ENCODE assay signal across 8 cellular contexts in genomic region chr5:21480054-21480453, GRCh38.
DNase-seq lines count a peak whose midpoint lies in the region; TF ChIP-seq lines count a peak whose summit lies in the region.
"Not testable (repeated sequence)": the region's sequence is repeated elsewhere in the genome, so short reads cannot be mapped to it uniquely, and the experiment has no call there.

No MANE protein-coding gene starts in this region.

- POLR2A ChIA-PET in RWPE1 (lab: Yijun Ruan, JAX; ENCODE audit: low non-redundant PET), result not testable (repeated sequence)

- not testable (repeated sequence) for H3K27ac ChIP-seq in RWPE1

- H3K4me3 ChIP-seq in H7 (ENCODE audit: insufficient read depth, low read depth, low read length); astrocyte of the spinal cord (ENCODE audit: low read depth, low read length): not testable (repeated sequence)

- H3K36me3 ChIP-seq in H7 (replicated peaks; ENCODE audit: control insufficient read depth, insufficient read depth, low read length), result not testable (repeated sequence)

- in situ Hi-C loops in astrocyte of the spinal cord (cut with HindIII; ENCODE audit: low sequenced_read_pairs), result not testable (repeated sequence)

- DNase-seq in 8988T (peak; percentile 18), GM10266 (ENCODE audit: extremely low spot score) (peak; percentile 3), H7 (peak; percentile 5), RWPE1 (ENCODE audit: low spot score) (peak; percentile 5), astrocyte of the spinal cord (ENCODE audit: low read depth, low spot score) (peak; percentile 5), fibroblast of peridontal ligament (ENCODE audit: extremely low read depth) (peak; percentile 9), iris pigment epithelial cell (ENCODE audit: low read depth) (peak; percentile 9), renal cortical epithelial cell (ENCODE audit: low read depth) (peak; percentile 0)

- CTCF ChIA-PET in RWPE1 (lab: Yijun Ruan, JAX), result not testable (repeated sequence)

- not testable (repeated sequence) for H3K27me3 ChIP-seq in H7 (ENCODE audit: control insufficient read depth, insufficient read depth, low read length)

- not testable (repeated sequence) for TF ChIP-seq CTCF in GM10266 (IDR thresholded peaks at IDR 0.05; ENCODE audit: control insufficient read depth, insufficient read depth, low read depth, missing control alignments); RWPE1 (conservative IDR thresholded peaks at IDR 0.05; ENCODE audit: low read depth); astrocyte of the spinal cord (IDR thresholded peaks at IDR 0.05; ENCODE audit: low read depth, low read length)
